12 cellular contexts compared by ENCODE assay signal in genomic region chr1:6418668-6419396, GRCh38. TPM values are rescaled to one million over a fixed set of nuclear protein-coding genes. Genes with fewer than 3 reads are reported as not detected.
DNase-seq lines count a peak whose midpoint lies in the region; ATAC-seq and TF ChIP-seq lines count a peak whose summit lies in the region.
"Had no signal": no experiment of that assay in that cellular context is flagged by ENCODE, and none has a peak within 500 bp of the region (broad histone marks: within the 10 kb centered on the region; RNA-seq: fewer than 3 reads in every experiment).

No MANE protein-coding gene starts in this region.

- H3K4me1 ChIP-seq in lower lobe of right lung (peaks cover 43% of the 10 kb centered on the region), upper lobe of left lung (peaks cover 30 to 51% (median 32%) of the 10 kb centered on the region in 4 donors)

- no peak for ATAC-seq in activated naive CD8-positive, alpha-beta T cell treated with anti-CD3 and anti-CD28 coated beads, Interleukin-2, amount 50 U/mL, for 24 hours
- ATAC-seq in lower lobe of right lung: no peak
- ATAC-seq in upper lobe of left lung (ENCODE audit: low FRiP score in 2 of 2): no peak

- no peaks in the 10 kb centered on the region for H3K9me3 ChIP-seq in lower lobe of right lung
- H3K9me3 ChIP-seq in upper lobe of left lung: no peaks in the 10 kb centered on the region

- intact Hi-C loops in lower lobe of right lung (cut with DNase I): no loop called here

- no peaks in the 10 kb centered on the region for H3K36me3 Mint-ChIP-seq in activated naive CD8-positive, alpha-beta T cell
- H3K36me3 Mint-ChIP-seq in activated naive CD8-positive, alpha-beta T cell treated with anti-CD3 and anti-CD28 coated beads, Interleukin-2, amount 50 U/mL, for 24 hours (ENCODE audit: low read depth): no peaks in the 10 kb centered on the region
- no peaks in the 10 kb centered on the region for H3K36me3 Mint-ChIP-seq in chondrocyte (ENCODE audit: low read depth)

- TF ChIP-seq POLR2A in upper lobe of left lung (IDR thresholded peaks at IDR 0.05): no peak

- H3K4me3 Mint-ChIP-seq in activated naive CD8-positive, alpha-beta T cell: peak overlapping the region; percentile 23
- no peak overlapping the region for H3K4me3 Mint-ChIP-seq in activated naive CD8-positive, alpha-beta T cell treated with anti-CD3 and anti-CD28 coated beads, Interleukin-2, amount 50 U/mL, for 24 hours
- no peak overlapping the region for H3K4me3 Mint-ChIP-seq in chondrocyte (ENCODE audit: unreplicated experiment)

- WGBS in upper lobe of left lung, 2 donors: 14 to 27% methylated on average over 3 to 49 of the region's 69 CpGs

- TF ChIP-seq EP300 in upper lobe of left lung (IDR thresholded peaks at IDR 0.05): no peak

- H3K27ac ChIP-seq in lower lobe of right lung (no peak overlapping the region), upper lobe of left lung (no peak overlapping the region)

- peaks cover 38% of the 10 kb centered on the region for H3K27me3 Mint-ChIP-seq in activated naive CD8-positive, alpha-beta T cell
- H3K27me3 Mint-ChIP-seq in activated naive CD8-positive, alpha-beta T cell treated with anti-CD3 and anti-CD28 coated beads, Interleukin-2, amount 50 U/mL, for 24 hours: peaks cover 78% of the 10 kb centered on the region
- H3K27me3 Mint-ChIP-seq in chondrocyte (ENCODE audit: low read depth): peaks cover 51% of the 10 kb centered on the region

- H3K27ac Mint-ChIP-seq in activated naive CD8-positive, alpha-beta T cell: no peak overlapping the region
- no peak overlapping the region for H3K27ac Mint-ChIP-seq in activated naive CD8-positive, alpha-beta T cell treated with anti-CD3 and anti-CD28 coated beads, Interleukin-2, amount 50 U/mL, for 24 hours
- no peak overlapping the region for H3K27ac Mint-ChIP-seq in chondrocyte (ENCODE audit: unreplicated experiment)
- H3K27ac Mint-ChIP-seq: activated T-cell treated with anti-CD3 and anti-CD28 coated beads, Interleukin-2, amount 50 U/mL, for 72 hours had no signal

- H3K4me1 Mint-ChIP-seq in activated naive CD8-positive, alpha-beta T cell (ENCODE audit: low read depth): peaks cover 7% of the 10 kb centered on the region
- peaks cover 5% of the 10 kb centered on the region for H3K4me1 Mint-ChIP-seq in activated naive CD8-positive, alpha-beta T cell treated with anti-CD3 and anti-CD28 coated beads, Interleukin-2, amount 50 U/mL, for 24 hours
- peaks cover 27% of the 10 kb centered on the region for H3K4me1 Mint-ChIP-seq in chondrocyte (ENCODE audit: low read depth)

- no peaks in the 10 kb centered on the region for H3K36me3 ChIP-seq in lower lobe of right lung
- H3K36me3 ChIP-seq in upper lobe of left lung: no peaks in the 10 kb centered on the region

- H3K27me3 ChIP-seq in lower lobe of right lung (ENCODE audit: low read depth) (peaks cover 95% of the 10 kb centered on the region), upper lobe of left lung (peaks cover 3 to 52% (median 32%) of the 10 kb centered on the region in 4 donors)

- TF ChIP-seq CTCF in chondrocyte (IDR thresholded peaks at IDR 0.05): no peak
- TF ChIP-seq CTCF in lower lobe of right lung (IDR thresholded peaks at IDR 0.05): no peak
- no peak for TF ChIP-seq CTCF in upper lobe of left lung (IDR thresholded peaks at IDR 0.05)

- no peaks in the 10 kb centered on the region for H3K9me3 Mint-ChIP-seq in activated naive CD8-positive, alpha-beta T cell (ENCODE audit: low read depth)
- no peaks in the 10 kb centered on the region for H3K9me3 Mint-ChIP-seq in activated naive CD8-positive, alpha-beta T cell treated with anti-CD3 and anti-CD28 coated beads, Interleukin-2, amount 50 U/mL, for 24 hours
- no peaks in the 10 kb centered on the region for H3K9me3 Mint-ChIP-seq in chondrocyte (ENCODE audit: low read depth)
- H3K9me3 Mint-ChIP-seq: activated T-cell treated with anti-CD3 and anti-CD28 coated beads, Interleukin-2, amount 50 U/mL, for 72 hours had no signal

- H3K4me3 ChIP-seq in lower lobe of right lung (peak overlapping the region; percentile 50), upper lobe of left lung (peak overlapping the region in 3 of 4 donors; percentile 34 to 54 (median 49))

- no peak for DNase-seq in activated naive CD8-positive, alpha-beta T cell treated with anti-CD3 and anti-CD28 coated beads, Interleukin-2, amount 50 U/mL, for 24 hours
- peak; percentile 77 for DNase-seq in chondrocyte (ENCODE audit: low spot score)
- DNase-seq in lower lobe of right lung: no peak
- peak in 1 of 2 donors; percentile 85 for DNase-seq in upper lobe of left lung
- DNase-seq in NCI-H1092 (lab: John Stamatoyannopoulos, UW): no peak
- no peak for DNase-seq in NCI-H146 (lab: John Stamatoyannopoulos, UW)
- no peak for DNase-seq in HPDE6-E6E7 (ENCODE audit: extremely low spot score)
- DNase-seq: C1 segment of cervical spinal cord; stimulated activated naive CD4-positive, alpha-beta T cell treated with Interleukin-2 at 50 U/mL for 16 hours had no signal

RNA-seq across cellular contexts. Expression of gene HES2, which starts 0.9 kb away (rescaled TPM):
- total RNA-seq in chondrocyte: 0.15 to 0.36 TPM in 2 of 3 replicates, not detected in the other
- total RNA-seq in lower lobe of right lung: 6.4 TPM
- total RNA-seq in upper lobe of left lung: 10 to 100 TPM in 1 of 6 donors, 1 to 10 TPM in 5; 1.8 to 11.4 (median 3.7) TPM
- total RNA-seq: liver had no signal

RNA-seq across cellular contexts. Expression of gene ESPN, which starts 5.7 kb away (rescaled TPM):
- total RNA-seq in chondrocyte (0.57 to 2.5 TPM (median 2.1 TPM) in 3 replicates), lower lobe of right lung (8.3 TPM), upper lobe of left lung (10 to 100 TPM in 2 of 6 donors, 1 to 10 TPM in 4; 2.1 to 27.2 (median 4.8) TPM)

RNA-seq across cellular contexts. Expression of gene ACOT7, which starts 25.3 kb away (rescaled TPM):
- 43.9 to 48.1 TPM (median 44.0 TPM) in 3 replicates for total RNA-seq in chondrocyte
- total RNA-seq in lower lobe of right lung: 28.5 TPM
- total RNA-seq in upper lobe of left lung: 10 to 100 TPM in 5 of 6 donors, 1 to 10 TPM in 1; 8.2 to 33.4 (median 26.5) TPM

RNA-seq across cellular contexts. Expression of gene TNFRSF25, which starts 47.1 kb away (rescaled TPM):
- total RNA-seq in chondrocyte: 20.1 to 32.4 TPM (median 21.4 TPM) in 3 replicates
- total RNA-seq in lower lobe of right lung: 8.2 TPM
- total RNA-seq in upper lobe of left lung: 10 to 100 TPM in 4 of 6 donors, 1 to 10 TPM in 2; 4.6 to 51.3 (median 14.0) TPM
